ENCODE assay signal across 14 cellular contexts in the genomic region with DNA sequence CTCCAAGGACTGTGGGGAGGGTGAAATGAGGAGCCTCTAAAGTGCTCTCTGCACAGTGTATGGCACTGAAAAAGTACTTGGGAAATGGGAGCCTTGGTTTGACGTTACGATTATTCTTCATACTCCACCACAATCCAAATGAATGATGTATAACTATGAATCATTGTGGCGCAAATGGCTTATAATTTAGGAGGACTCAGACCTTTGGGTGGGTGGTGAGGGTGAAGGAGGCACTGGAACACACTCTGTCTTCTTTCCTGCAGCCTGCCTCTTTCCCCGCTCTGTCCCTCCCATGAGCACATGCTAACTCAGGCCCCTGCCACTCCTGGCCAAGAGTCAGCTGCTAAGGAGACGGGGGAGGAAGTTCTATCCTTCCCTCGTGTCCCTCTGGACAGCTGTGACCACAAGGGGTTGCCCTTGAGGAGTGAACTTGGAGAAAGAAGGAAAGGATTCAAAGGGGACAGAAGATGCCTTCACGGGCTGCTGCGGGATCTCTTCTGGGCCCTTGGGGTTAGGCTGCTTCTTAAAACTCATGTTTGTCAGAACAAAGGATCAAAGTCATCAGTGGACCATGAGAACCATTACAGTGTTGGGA. TPM values are rescaled to one million over a fixed set of nuclear protein-coding genes. Genes with fewer than 3 reads are reported as not detected.
A peak's percentile ranks its signal among the peaks of the same experiment; 100 is the strongest.
DNase-seq lines count a peak whose midpoint lies in the region; ATAC-seq and TF ChIP-seq lines count a peak whose summit lies in the region.
"Had no signal": no experiment of that assay in that cellular context is flagged by ENCODE, and none has a peak within 500 bp of the region (broad histone marks: within the 10 kb centered on the region; RNA-seq: fewer than 3 reads in every experiment).

No MANE protein-coding gene starts in this region.

- peaks cover 22% of the 10 kb centered on the region for H3K4me1 Mint-ChIP-seq in brain
- peaks cover 8 to 40% (median 16%) of the 10 kb centered on the region in 4 donors for H3K4me1 Mint-ChIP-seq in naive thymus-derived CD8-positive, alpha-beta T cell
- peaks cover 5% of the 10 kb centered on the region for H3K4me1 Mint-ChIP-seq in activated T-helper 17 cell treated with anti-CD3 and anti-CD28 coated beads, Interleukin-2, amount 50 U/mL, for 72 hours

- H3K9me3 ChIP-seq in DND-41 (ENCODE audit: insufficient read depth, low read length, severe bottlenecking) (no peaks in the 10 kb centered on the region), PC-9 (ENCODE audit: insufficient read depth, low read depth) (no peaks in the 10 kb centered on the region)
- H3K9me3 ChIP-seq: tibial nerve had no signal

- BruUV-seq in PC-9 (replicated peaks; lab: Mats Ljungman, UMichigan) = no TSS peak

- no peak overlapping the region for H3K4me3 Mint-ChIP-seq in brain
- no peak overlapping the region for H3K4me3 Mint-ChIP-seq in naive thymus-derived CD8-positive, alpha-beta T cell
- no peak overlapping the region for H3K4me3 Mint-ChIP-seq in activated T-helper 17 cell treated with anti-CD3 and anti-CD28 coated beads, Interleukin-2, amount 50 U/mL, for 72 hours

- no peaks in the 10 kb centered on the region for H3K27me3 ChIP-seq in DND-41 (ENCODE audit: insufficient read depth, low read length, poor library complexity)
- H3K27me3 ChIP-seq in KMS-11 (ENCODE audit: insufficient read depth, low read depth) = no peaks in the 10 kb centered on the region
- H3K27me3 ChIP-seq in PC-9 (ENCODE audit: insufficient read depth, low read depth) = no peaks in the 10 kb centered on the region
- H3K27me3 ChIP-seq: BLaER1 treated with 17β-estradiol and CSF1 and Interleukin-3, amounts not matched to agents 10 nM and 100 nM; tibial nerve had no signal

- peak overlapping the region in 3 of 5 experiments; percentile 66 to 83 (median 74) for H3K27ac Mint-ChIP-seq in brain
- H3K27ac Mint-ChIP-seq in naive thymus-derived CD8-positive, alpha-beta T cell = peak overlapping the region in 7 of 10 donors; percentile 20 to 79 (median 49)
- no peak overlapping the region for H3K27ac Mint-ChIP-seq in activated T-helper 17 cell treated with anti-CD3 and anti-CD28 coated beads, Interleukin-2, amount 50 U/mL, for 72 hours

- ATAC-seq in DND-41 (ENCODE audit: insufficient read depth, low read depth) = no peak
- ATAC-seq in naive thymus-derived CD8-positive, alpha-beta T cell = no peak
- ATAC-seq in activated T-helper 17 cell treated with anti-CD3 and anti-CD28 coated beads, Interleukin-2, amount 50 U/mL, for 72 hours (replicated peaks) = no peak

- H4K20me1 ChIP-seq in DND-41 (ENCODE audit: insufficient read depth, low read length) = no peaks in the 10 kb centered on the region
- H4K20me1 ChIP-seq in KMS-11 (ENCODE audit: insufficient read depth) = no peaks in the 10 kb centered on the region
- no peaks in the 10 kb centered on the region for H4K20me1 ChIP-seq in PC-9 (ENCODE audit: insufficient read depth)

- H3K79me2 ChIP-seq in DND-41 (ENCODE audit: insufficient read depth, low read length) (no peaks in the 10 kb centered on the region), KMS-11 (ENCODE audit: insufficient read depth, low read depth) (no peaks in the 10 kb centered on the region), PC-9 (ENCODE audit: low read depth) (0 out of 2 replicates have a peak, but pooled peaks cover 4% of the 10 kb centered on the region)

- H3K9me2 ChIP-seq in PC-9 (ENCODE audit: insufficient read depth) = no peaks in the 10 kb centered on the region

- H3K4me1 ChIP-seq in DND-41 (ENCODE audit: insufficient read depth, low read length) (peaks cover 26% of the 10 kb centered on the region), KMS-11 (ENCODE audit: low read depth, poor library complexity, severe bottlenecking) (peaks cover 64% of the 10 kb centered on the region), PC-9 (replicated peaks; ENCODE audit: insufficient read depth) (peaks cover 15% of the 10 kb centered on the region)

- POLR2A ChIA-PET in naive thymus-derived CD8-positive, alpha-beta T cell (lab: Charles Lee) = interaction anchor here (2.3 kb wide), 2 partner anchors 11 to 34 kb away, joined by 6 to 11 read pairs; no protein-coding TSS in a partner anchor
- POLR2A ChIA-PET in PC-9 (lab: Charles Lee; ENCODE audit: unreplicated experiment) = no interaction called here

- H3K4me3 ChIP-seq in DND-41 (ENCODE audit: low read depth in 1 of 2, low read length in 2 of 2) (no peak overlapping the region), KMS-11 (IDR thresholded peaks at IDR 0.05; ENCODE audit: insufficient read depth, low read depth, low read length) (no peak overlapping the region), PC-9 (no peak overlapping the region)
- H3K4me3 ChIP-seq: BLaER1 treated with 17β-estradiol and CSF1 and Interleukin-3, amounts not matched to agents 10 nM and 100 nM; skin epidermis; tibial nerve had no signal

- H3K4me2 ChIP-seq in DND-41 (ENCODE audit: insufficient read depth, low read length) = 0 out of 2 replicates have a peak overlapping the region, but pooled peaks have one; percentile 4
- H3K4me2 ChIP-seq in KMS-11 = no peak overlapping the region; the same call in 1 of the 2 replicates
- no peak overlapping the region for H3K4me2 ChIP-seq in PC-9

- H3K36me3 ChIP-seq in DND-41 (ENCODE audit: insufficient read depth, low read length) = peaks cover 96% of the 10 kb centered on the region
- H3K36me3 ChIP-seq in KMS-11 (ENCODE audit: insufficient read depth) = peaks cover 11% of the 10 kb centered on the region; the same call in 1 of the 2 replicates
- peaks cover 51% of the 10 kb centered on the region for H3K36me3 ChIP-seq in PC-9 (ENCODE audit: low read depth)

- intact Hi-C loops in PC-9 (cut with micrococcal nuclease; ENCODE audit: unreplicated experiment) = no loop called here

- peaks cover 86% of the 10 kb centered on the region for H3K36me3 Mint-ChIP-seq in brain
- H3K36me3 Mint-ChIP-seq in naive thymus-derived CD8-positive, alpha-beta T cell = peaks cover 26 to 78% (median 52%) of the 10 kb centered on the region in 3 donors
- peaks cover 100% of the 10 kb centered on the region for H3K36me3 Mint-ChIP-seq in activated T-helper 17 cell treated with anti-CD3 and anti-CD28 coated beads, Interleukin-2, amount 50 U/mL, for 72 hours (ENCODE audit: low read depth)

- H3K9ac ChIP-seq in DND-41 (ENCODE audit: low read depth, low read length) = 0 out of 2 replicates have a peak overlapping the region, but pooled peaks have one; percentile 12
- H3K9ac ChIP-seq in KMS-11 = no peak overlapping the region

- DNase-seq in DND-41 (no peak), NCI-H1436 (lab: John Stamatoyannopoulos, UW) (no peak), PC-9 (no peak), T1000 (lab: John Stamatoyannopoulos, UW) (no peak)
- no peak for DNase-seq in naive thymus-derived CD8-positive, alpha-beta T cell
- DNase-seq: DMS53, Kasumi-1, NCI-H510A had no signal

- H3F3A ChIP-seq in PC-9 (ENCODE audit: insufficient read depth, low read depth) = peaks cover 27% of the 10 kb centered on the region

- H2AFZ ChIP-seq in DND-41 (ENCODE audit: low read depth, low read length) (no peak overlapping the region), KMS-11 (ENCODE audit: low read depth) (no peak overlapping the region), PC-9 (no peak overlapping the region)

- H3K27ac ChIP-seq in DND-41 (ENCODE audit: low read length) (peak overlapping the region; percentile 69), KMS-11 (peak overlapping the region; percentile 24; the same call in 1 of the 2 replicates), PC-9 (no peak overlapping the region)
- H3K27ac ChIP-seq: tibial nerve had no signal

- CTCF ChIA-PET in PC-9 (lab: Charles Lee) = no interaction called here

- TF ChIP-seq CTCF in DND-41 (IDR thresholded peaks at IDR 0.05; ENCODE audit: borderline replicate concordance, extremely low read depth, low read length, poor library complexity, severe bottlenecking) = no peak
- no peak for TF ChIP-seq CTCF in KMS-11 (conservative IDR thresholded peaks at IDR 0.05; ENCODE audit: low read depth, low read length)
- no peak for TF ChIP-seq CTCF in brain (conservative IDR thresholded peaks at IDR 0.05)
- TF ChIP-seq CTCF in PC-9 (conservative IDR thresholded peaks at IDR 0.05) = no peak

- H3K27me3 Mint-ChIP-seq in brain = no peaks in the 10 kb centered on the region
- no peaks in the 10 kb centered on the region for H3K27me3 Mint-ChIP-seq in naive thymus-derived CD8-positive, alpha-beta T cell
- H3K27me3 Mint-ChIP-seq in activated T-helper 17 cell treated with anti-CD3 and anti-CD28 coated beads, Interleukin-2, amount 50 U/mL, for 72 hours = no peaks in the 10 kb centered on the region

- peaks cover 0 to 9% (median 3%) of the 10 kb centered on the region in 5 experiments for H3K9me3 Mint-ChIP-seq in brain
- peaks cover 0 to under 1% (median 0%) of the 10 kb centered on the region in 9 donors for H3K9me3 Mint-ChIP-seq in naive thymus-derived CD8-positive, alpha-beta T cell
- H3K9me3 Mint-ChIP-seq in activated T-helper 17 cell treated with anti-CD3 and anti-CD28 coated beads, Interleukin-2, amount 50 U/mL, for 72 hours = no peaks in the 10 kb centered on the region

RNA-seq across cellular contexts. Expression of gene POLR1A, which starts 36.5 kb away (rescaled TPM):
- 10.8 TPM for polyA plus RNA-seq in brain (ENCODE audit: insufficient read depth, low read depth, low replicate concordance)
- total RNA-seq in naive thymus-derived CD8-positive, alpha-beta T cell = 10 to 100 TPM; 20.0 to 22.9 TPM
- 1 to 10 TPM; 1.1 to 5.7 (median 3.0) TPM for polyA plus RNA-seq in naive thymus-derived CD8-positive, alpha-beta T cell
- 23.1 and 29.7 TPM in 2 replicates for total RNA-seq in PC-9 (2021)
- 10 to 100 TPM; 30.3 to 62.0 TPM for total RNA-seq in activated T-helper 17 cell treated with anti-CD3 and anti-CD28 coated beads, Interleukin-2, amount 50 U/mL, for 72 hours

RNA-seq across cellular contexts. Expression of gene PTCD3, which starts 36.8 kb away (rescaled TPM):
- polyA plus RNA-seq in brain (ENCODE audit: insufficient read depth, low read depth, low replicate concordance) = 33.8 TPM
- 100 to 1,000 TPM; 182 to 202 TPM for total RNA-seq in naive thymus-derived CD8-positive, alpha-beta T cell
- polyA plus RNA-seq in naive thymus-derived CD8-positive, alpha-beta T cell = 10 to 100 TPM; 41.5 to 42.1 (median 41.7) TPM
- 64.5 and 82.7 TPM in 2 replicates for total RNA-seq in PC-9 (2021)
- total RNA-seq in activated T-helper 17 cell treated with anti-CD3 and anti-CD28 coated beads, Interleukin-2, amount 50 U/mL, for 72 hours = 100 to 1,000 TPM; 165 to 170 TPM
